ENCODE assay signal across 7 cellular contexts in genomic region chr12:33587354-33588081, GRCh38.
DNase-seq lines count a peak whose midpoint lies in the region; ATAC-seq, FAIRE-seq and TF ChIP-seq lines count a peak whose summit lies in the region.
"Not testable (repeated sequence)": the region's sequence is repeated elsewhere in the genome, so short reads cannot be mapped to it uniquely, and the experiment has no call there.

No MANE protein-coding gene starts in this region.

- H2BK5ac ChIP-seq in trophoblast cell (ENCODE audit: low read depth, low read length, poor library complexity): not testable (repeated sequence)

- H3F3A ChIP-seq in GM23338 (replicated peaks; ENCODE audit: low read depth): not testable (repeated sequence)

- not testable (repeated sequence) for H3K9me3 ChIP-seq in MG63; RWPE2 (ENCODE audit: severe bottlenecking); GM12878 (replicated peaks; ENCODE audit: control insufficient read depth, insufficient read depth, low read length); esophagus squamous epithelium; trophoblast cell (ENCODE audit: insufficient read depth, low read depth, low read length)

- H3K27me3 Mint-ChIP-seq in GM23338 (ENCODE audit: insufficient read depth, low read depth, poor library complexity): not testable (repeated sequence)

- H3K14ac ChIP-seq in trophoblast cell (ENCODE audit: low read length): not testable (repeated sequence)

- H4K8ac ChIP-seq in trophoblast cell (ENCODE audit: low read depth, low read length): not testable (repeated sequence)

- CTCF ChIA-PET in GM12878 (lab: Yijun Ruan, JAX): not testable (repeated sequence)

- not testable (repeated sequence) for TF ChIP-seq EP300 in GM12878 (IDR thresholded peaks at IDR 0.05; ENCODE audit: borderline replicate concordance in 1 of 2, control insufficient read depth in 1 of 2, low read depth in 2 of 2, low read length in 2 of 2)

- BruUV-seq in GM12878 (replicated peaks; lab: Mats Ljungman, UMichigan): not testable (repeated sequence)

- H3K4me3 Mint-ChIP-seq in GM23338: peak overlapping the region; percentile 26

- not testable (repeated sequence) for TF ChIP-seq RAD21 in GM12878 (IDR thresholded peaks at IDR 0.05; ENCODE audit: insufficient read depth, low read depth, low read length)

- not testable (repeated sequence) for TF ChIP-seq POLR2A in GM12878 (IDR thresholded peaks at IDR 0.05; ENCODE audit: low read depth, low read length); esophagus squamous epithelium (IDR thresholded peaks at IDR 0.05)

- not testable (repeated sequence) for H2BK12ac ChIP-seq in trophoblast cell (ENCODE audit: low read length)

- H3K79me2 ChIP-seq in GM23338 (replicated peaks; ENCODE audit: insufficient read depth); GM12878 (ENCODE audit: control insufficient read depth, insufficient read depth, low read length); trophoblast cell (ENCODE audit: control insufficient read depth, insufficient read depth, low read length, poor library complexity): not testable (repeated sequence)

- not testable (repeated sequence) for H3K36me3 Mint-ChIP-seq in GM23338 (ENCODE audit: low read depth)

- H3K9me2 ChIP-seq in GM23338 (ENCODE audit: insufficient read depth): not testable (repeated sequence)

- peaks cover 39% of the 10 kb centered on the region for H3K4me1 ChIP-seq in GM23338 (ENCODE audit: insufficient read depth)
- peaks cover 18% of the 10 kb centered on the region for H3K4me1 ChIP-seq in RWPE2 (ENCODE audit: insufficient read depth, poor library complexity, severe bottlenecking)
- H3K4me1 ChIP-seq in GM12878 (ENCODE audit: control insufficient read depth, insufficient read depth, low read length); trophoblast cell (ENCODE audit: control insufficient read depth in 1 of 2, insufficient read depth in 2 of 2, low read length in 2 of 2): not testable (repeated sequence)
- H3K4me1 ChIP-seq in esophagus squamous epithelium: peaks cover 0 to 17% (median 3%) of the 10 kb centered on the region in 3 donors

- ATAC-seq in GM23338: peak; percentile 93
- peak; percentile 96 for ATAC-seq in RWPE2 (ENCODE audit: low read depth)
- ATAC-seq in GM12878: not testable (repeated sequence)

- not testable (repeated sequence) for H3K27me3 ChIP-seq in GM23338 (ENCODE audit: insufficient read depth); MG63; RWPE2 (ENCODE audit: insufficient read depth, poor library complexity, severe bottlenecking); GM12878 (replicated peaks in 1 of 2; ENCODE audit: control insufficient read depth in 2 of 2, insufficient read depth in 2 of 2, low read length in 1 of 2); esophagus squamous epithelium; trophoblast cell (ENCODE audit: insufficient read depth, low read length)

- not testable (repeated sequence) for H4K12ac ChIP-seq in trophoblast cell (ENCODE audit: low read depth, low read length)

- peak overlapping the region; percentile 89 for H3K27ac ChIP-seq in GM23338 (ENCODE audit: low read depth)
- H3K27ac ChIP-seq in RWPE2 (ENCODE audit: poor library complexity, severe bottlenecking): peak overlapping the region; percentile 74
- not testable (repeated sequence) for H3K27ac ChIP-seq in GM12878 (ENCODE audit: control insufficient read depth, insufficient read depth); trophoblast cell (ENCODE audit: low read depth, low read length)
- peak overlapping the region in 3 of 4 donors; percentile 12 to 37 (median 34) for H3K27ac ChIP-seq in esophagus squamous epithelium

- intact Hi-C loops in GM12878 (cut with micrococcal nuclease; ENCODE audit: unreplicated experiment); esophagus squamous epithelium (cut with DNase I): not testable (repeated sequence)

- not testable (repeated sequence) for H2BK120ac ChIP-seq in trophoblast cell (ENCODE audit: insufficient read depth, low read length, poor library complexity)

- POLR2A ChIA-PET in GM12878 (lab: Charles Lee): interaction anchor here (1.8 kb wide), 1 partner anchor 19 kb away, joined by 6 read pairs; no protein-coding TSS in a partner anchor

- not testable (repeated sequence) for H3K18ac ChIP-seq in trophoblast cell (ENCODE audit: low read length)

- not testable (repeated sequence) for H4K20me1 ChIP-seq in GM23338 (replicated peaks; ENCODE audit: insufficient read depth); GM12878 (ENCODE audit: control insufficient read depth, insufficient read depth)

- not testable (repeated sequence) for H2AFZ ChIP-seq in GM23338; GM12878 (ENCODE audit: control insufficient read depth, low read depth, low read length); trophoblast cell (ENCODE audit: insufficient read depth, low read length, poor library complexity)

- H3K23ac ChIP-seq in trophoblast cell (ENCODE audit: low read length): not testable (repeated sequence)

- in situ Hi-C loops in GM12878 (cut with MboI): not testable (repeated sequence)

- peak overlapping the region; percentile 95 for H3K27ac Mint-ChIP-seq in GM23338

- FAIRE-seq in GM12878 (lab: Jason Lieb, UNC): peak; percentile 75

- WGBS in GM12878 (ENCODE audit: insufficient coverage, insufficient replicate concordance, low lambda C conversion rate, missing lambda C conversion rate): 20% methylated on average over 6 of the region's 6 CpGs
- WGBS in esophagus squamous epithelium, 2 donors: 33 to 34% methylated on average over 6 of the region's 6 CpGs
- no CpG with 5 or more reads among the region's 6 CpGs for WGBS in trophoblast cell (ENCODE audit: extremely low coverage, insufficient coverage, insufficient read length)

- H2AK5ac ChIP-seq in trophoblast cell (ENCODE audit: low read length): not testable (repeated sequence)

- RAD21 ChIA-PET in GM12878 (lab: Charles Lee; ENCODE audit: unreplicated experiment): interaction anchor here (1.5 kb wide), 1 partner anchor 10 kb away, joined by 4 read pairs; no protein-coding TSS in a partner anchor

- not testable (repeated sequence) for H3K4me3 ChIP-seq in GM23338; MG63; RWPE2 (ENCODE audit: severe bottlenecking); GM12878; esophagus squamous epithelium; trophoblast cell (ENCODE audit: low read depth, low read length)

- H3K9ac ChIP-seq in GM12878 (ENCODE audit: control insufficient read depth, insufficient read depth, low read length); trophoblast cell (ENCODE audit: low read length): not testable (repeated sequence)

- SMC1A ChIA-PET in GM12878 (lab: Charles Lee; ENCODE audit: uncharacterized antibody, unreplicated experiment): interaction anchor here (0.8 to 1.4 kb wide), 2 partner anchors 46 to 73 kb away, joined by 3 read pairs; no protein-coding TSS in a partner anchor

- H3K36me3 ChIP-seq in GM23338 (ENCODE audit: insufficient read depth); MG63; RWPE2 (ENCODE audit: low read depth); GM12878 (ENCODE audit: control insufficient read depth in 2 of 2, insufficient read depth in 2 of 2, low read length in 1 of 2); esophagus squamous epithelium; trophoblast cell (ENCODE audit: control insufficient read depth in 1 of 2, insufficient read depth in 2 of 2, low read length in 2 of 2): not testable (repeated sequence)

- H3K4me1 Mint-ChIP-seq in GM23338: peaks cover 35% of the 10 kb centered on the region

- H3K4ac ChIP-seq in trophoblast cell (ENCODE audit: low read depth, low read length): not testable (repeated sequence)

- H3K79me1 ChIP-seq in trophoblast cell (ENCODE audit: low read length): not testable (repeated sequence)

- TF ChIP-seq CTCF in GM23338 (conservative IDR thresholded peaks at IDR 0.05; ENCODE audit: low read depth in 2 of 2); RWPE2 (IDR thresholded peaks at IDR 0.05; ENCODE audit: poor library complexity, severe bottlenecking); GM12878 (IDR thresholded peaks at IDR 0.05 in 2 of 3, conservative IDR thresholded peaks at IDR 0.05 in 1 of 3; ENCODE audit: control insufficient read depth in 2 of 3, extremely low read depth in 1 of 3, insufficient read depth in 1 of 3, low read depth in 3 of 3, low read length in 3 of 3); esophagus squamous epithelium (IDR thresholded peaks at IDR 0.05): not testable (repeated sequence)

- peak overlapping the region; percentile 56 for H3K4me2 ChIP-seq in GM23338
- H3K4me2 ChIP-seq in GM12878 (ENCODE audit: control insufficient read depth, insufficient read depth); trophoblast cell (ENCODE audit: low read length): not testable (repeated sequence)

- H3K9me3 Mint-ChIP-seq in GM23338: not testable (repeated sequence)

- H4K91ac ChIP-seq in trophoblast cell (ENCODE audit: low read depth, low read length): not testable (repeated sequence)

- not testable (repeated sequence) for DNase-seq in GM23338 (ENCODE audit: low spot score); RWPE2 (ENCODE audit: low spot score); GM12878 (ENCODE audit: low read depth, low spot score); esophagus squamous epithelium (lab: John Stamatoyannopoulos, UW)
- DNase-seq in MG63 (peak; percentile 25), iris pigment epithelial cell (ENCODE audit: low read depth) (peak; percentile 78), trophoblast cell (peak; percentile 61 to 75)
